ENCODE assay signal across 8 cellular contexts in the genomic region with DNA sequence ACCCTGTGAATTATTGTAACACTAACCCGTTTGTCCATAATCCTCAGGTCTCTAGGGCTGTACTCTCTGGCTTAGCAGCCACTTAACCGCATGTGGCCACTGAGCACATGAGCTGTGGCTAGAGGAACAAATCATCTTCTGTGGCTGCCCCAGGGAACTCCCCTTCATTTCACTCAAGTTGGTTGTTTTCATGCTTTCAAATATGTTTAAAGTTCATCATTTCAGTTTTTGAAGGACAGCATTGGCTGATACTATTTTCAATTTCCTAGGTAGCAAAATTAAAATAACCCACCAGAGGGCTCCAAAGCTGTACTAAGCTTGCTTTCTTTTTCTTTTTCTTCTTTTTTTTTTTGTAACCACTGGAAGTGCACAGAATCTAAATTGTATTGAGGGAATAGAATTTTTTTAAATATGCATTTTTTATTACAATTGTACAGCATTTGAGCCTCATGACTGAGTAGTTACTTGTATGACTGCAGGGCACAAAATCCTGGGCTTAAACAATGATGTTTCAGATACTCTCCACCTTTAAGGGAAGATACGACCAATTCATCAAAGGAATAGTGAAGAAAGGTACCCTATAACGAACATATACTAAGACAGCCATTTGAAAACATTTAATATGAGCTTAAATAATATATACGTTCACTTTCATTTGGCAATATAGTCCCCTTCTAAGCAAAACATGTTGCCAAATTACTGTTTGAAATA. TPM values are rescaled to one million over a fixed set of nuclear protein-coding genes. Genes with fewer than 3 reads are reported as not detected.
DNase-seq lines count a peak whose midpoint lies in the region; ATAC-seq, FAIRE-seq and TF ChIP-seq lines count a peak whose summit lies in the region.

No MANE protein-coding gene starts in this region.

- no peaks in the 10 kb centered on the region for H3K27me3 ChIP-seq in CD8-positive, alpha-beta memory T cell (ENCODE audit: insufficient read depth, low read length, poor library complexity, severe bottlenecking)

- no peak overlapping the region for H3K27ac Mint-ChIP-seq in CD8-positive, alpha-beta memory T cell

- CTCF ChIA-PET in CD8-positive, alpha-beta memory T cell (lab: Charles Lee): no interaction called here

- peak; percentile 39 for TF ChIP-seq CTCF in AG09309 (IDR thresholded peaks at IDR 0.05; ENCODE audit: control insufficient read depth, insufficient read depth, low read depth, low read length, missing control alignments)

- H3K27me3 Mint-ChIP-seq in CD8-positive, alpha-beta memory T cell: peaks cover 0 to 6% of the 10 kb centered on the region in 2 donors

- H3K9me3 ChIP-seq in CD8-positive, alpha-beta memory T cell (ENCODE audit: low read length): no peaks in the 10 kb centered on the region

- no peak overlapping the region for H3K4me3 Mint-ChIP-seq in CD8-positive, alpha-beta memory T cell

- H3K36me3 Mint-ChIP-seq in CD8-positive, alpha-beta memory T cell: no peaks in the 10 kb centered on the region

- H3K36me3 ChIP-seq in CD8-positive, alpha-beta memory T cell (ENCODE audit: insufficient read depth, low read length): no peaks in the 10 kb centered on the region

- POLR2A ChIA-PET in CD8-positive, alpha-beta memory T cell (lab: Charles Lee): no interaction called here

- no peaks in the 10 kb centered on the region for H3K4me1 ChIP-seq in CD8-positive, alpha-beta memory T cell (ENCODE audit: insufficient read depth, low read length)

- DNase-seq in AG09309 (ENCODE audit: low read depth) (peak; percentile 7), kidney tubule cell (ENCODE audit: low spot score) (peak; percentile 12)
- no peak for DNase-seq in activated CD4-positive, alpha-beta T cell treated with anti-CD3 and anti-CD28 coated beads for 1 hour
- no peak for DNase-seq in CD8-positive, alpha-beta memory T cell

- ATAC-seq in GM18511 (IDR thresholded peaks at IDR 0.05; ENCODE audit: unreplicated experiment) (peak; percentile 43), GM21737 (IDR thresholded peaks at IDR 0.05; ENCODE audit: unreplicated experiment) (no peak), HG03565 (IDR thresholded peaks at IDR 0.05; ENCODE audit: unreplicated experiment) (no peak)

- no peak overlapping the region for H3K27ac ChIP-seq in CD8-positive, alpha-beta memory T cell (ENCODE audit: low read depth, low read length)

- FAIRE-seq in TTC549 (lab: Jason Lieb, UNC): peak; percentile 90

- H3K4me3 ChIP-seq in AG09309 (ENCODE audit: control insufficient read depth, low read depth, low read length): no peak overlapping the region
- no peak overlapping the region for H3K4me3 ChIP-seq in CD8-positive, alpha-beta memory T cell (ENCODE audit: low read length)

- H3K9me3 Mint-ChIP-seq in CD8-positive, alpha-beta memory T cell: no peaks in the 10 kb centered on the region

- H3K4me1 Mint-ChIP-seq in CD8-positive, alpha-beta memory T cell: no peaks in the 10 kb centered on the region

RNA-seq across cellular contexts. Expression of a gene that starts 38.6 kb away (rescaled TPM):
- total RNA-seq in CD8-positive, alpha-beta memory T cell: 1 to 10 TPM; 1.4 TPM
- not detected for polyA plus RNA-seq in CD8-positive, alpha-beta memory T cell

Comparison
In these comparisons a context has a peak if more than half of its experiments do, and no peak if none do; other contexts are left out.
1. DNase-seq: peak in AG09309 (single experiment) and kidney tubule cell (single experiment); none in activated CD4-positive, alpha-beta T cell treated with anti-CD3 and anti-CD28 coated beads for 1 hour (single experiment) and CD8-positive, alpha-beta memory T cell (0 of 5).